Comparison of ENCODE assay signal across 1 cellular context in genomic region chr16:86517033-86517432, GRCh38.
TF ChIP-seq lines count a peak whose summit lies in the region.

No MANE protein-coding gene starts in this region.

TF ChIP-seq in IMR-90, 13 proteins besides CTCF, POLR2A, EP300 and RAD21:
- TF ChIP-seq FOS (IDR thresholded peaks at IDR 0.05; ENCODE audit: low read depth, low read length) (no peak), RFX5 (IDR thresholded peaks at IDR 0.05; ENCODE audit: low read depth, low read length) (no peak), SMC3 (IDR thresholded peaks at IDR 0.05; ENCODE audit: low read depth, low read length) (no peak), MAFK (IDR thresholded peaks at IDR 0.05; ENCODE audit: low read depth, low read length) (no peak), BHLHE40 (IDR thresholded peaks at IDR 0.05; ENCODE audit: low read depth, low read length) (no peak), RCOR1 (IDR thresholded peaks at IDR 0.05; ENCODE audit: insufficient replicate concordance, low read length) (no peak), MAZ (IDR thresholded peaks at IDR 0.05; ENCODE audit: borderline replicate concordance, low read depth, low read length) (no peak), MXI1 (IDR thresholded peaks at IDR 0.05; ENCODE audit: borderline replicate concordance, low read depth, low read length) (no peak), NFE2L2 (IDR thresholded peaks at IDR 0.05; ENCODE audit: low read depth, low read length) (no peak), CEBPB (IDR thresholded peaks at IDR 0.05; ENCODE audit: low read depth, low read length) (no peak), CHD1 (IDR thresholded peaks at IDR 0.05; ENCODE audit: low read depth, low read length) (no peak)
- TF ChIP-seq, protein P1, sequence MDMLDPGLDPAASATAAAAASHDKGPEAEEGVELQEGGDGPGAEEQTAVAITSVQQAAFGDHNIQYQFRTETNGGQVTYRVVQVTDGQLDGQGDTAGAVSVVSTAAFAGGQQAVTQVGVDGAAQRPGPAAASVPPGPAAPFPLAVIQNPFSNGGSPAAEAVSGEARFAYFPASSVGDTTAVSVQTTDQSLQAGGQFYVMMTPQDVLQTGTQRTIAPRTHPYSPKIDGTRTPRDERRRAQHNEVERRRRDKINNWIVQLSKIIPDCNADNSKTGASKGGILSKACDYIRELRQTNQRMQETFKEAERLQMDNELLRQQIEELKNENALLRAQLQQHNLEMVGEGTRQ (IDR thresholded peaks at IDR 0.05; ENCODE audit: low read depth, low read length) = no peak
- TF ChIP-seq, protein P2, sequence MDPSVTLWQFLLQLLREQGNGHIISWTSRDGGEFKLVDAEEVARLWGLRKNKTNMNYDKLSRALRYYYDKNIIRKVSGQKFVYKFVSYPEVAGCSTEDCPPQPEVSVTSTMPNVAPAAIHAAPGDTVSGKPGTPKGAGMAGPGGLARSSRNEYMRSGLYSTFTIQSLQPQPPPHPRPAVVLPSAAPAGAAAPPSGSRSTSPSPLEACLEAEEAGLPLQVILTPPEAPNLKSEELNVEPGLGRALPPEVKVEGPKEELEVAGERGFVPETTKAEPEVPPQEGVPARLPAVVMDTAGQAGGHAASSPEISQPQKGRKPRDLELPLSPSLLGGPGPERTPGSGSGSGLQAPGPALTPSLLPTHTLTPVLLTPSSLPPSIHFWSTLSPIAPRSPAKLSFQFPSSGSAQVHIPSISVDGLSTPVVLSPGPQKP (IDR thresholded peaks at IDR 0.05; ENCODE audit: borderline replicate concordance, low read depth, low read length) = no peak
